Comparison of ENCODE assay signal across 8 cellular contexts in the genomic region with DNA sequence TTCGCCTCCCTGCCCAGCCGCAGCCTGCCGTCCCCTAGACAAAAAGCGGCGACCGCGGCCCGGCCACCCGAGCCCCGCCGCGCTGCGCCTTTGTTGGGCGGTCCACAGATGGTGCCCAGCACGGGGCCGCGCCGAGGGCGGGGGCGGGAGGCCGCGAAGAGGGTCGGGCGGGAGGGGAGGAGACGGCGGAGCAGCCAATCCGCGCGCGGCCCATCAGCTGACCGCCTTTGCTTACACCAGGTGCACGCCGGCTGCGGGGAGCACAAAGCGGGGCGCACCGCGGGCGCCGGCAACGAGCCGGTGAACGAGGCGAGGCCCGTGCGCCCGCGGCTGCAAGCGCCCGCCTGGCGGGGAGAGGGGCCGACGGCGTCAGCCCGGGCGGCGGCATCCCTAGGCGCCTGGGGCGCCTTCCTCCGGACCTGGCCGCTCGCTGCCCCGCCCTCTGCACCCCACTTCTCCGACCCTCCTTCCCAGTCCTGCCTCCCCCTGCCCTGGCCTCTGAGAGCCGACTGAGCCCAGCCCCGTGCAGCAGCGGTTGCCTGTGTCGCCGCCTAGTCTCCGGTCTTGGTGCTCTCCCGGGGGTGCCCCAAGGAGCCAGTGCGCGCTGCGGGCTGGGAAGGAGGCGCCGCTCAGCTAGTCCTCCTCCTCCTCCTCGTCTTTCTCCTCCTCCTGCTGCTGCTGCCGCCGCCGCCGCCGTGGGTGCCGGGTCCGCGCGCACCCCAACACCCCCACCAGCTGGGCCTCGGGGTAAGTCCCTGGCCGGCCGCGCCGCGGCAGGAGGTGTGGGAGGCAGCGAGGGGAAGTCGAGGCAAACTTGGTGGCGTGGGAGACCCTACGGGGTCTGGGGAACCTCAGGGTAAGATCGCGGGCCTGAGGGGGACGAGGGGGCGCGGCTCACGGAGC. TPM values are rescaled to one million over a fixed set of nuclear protein-coding genes. Genes with fewer than 3 reads are reported as not detected.
DNase-seq lines count a peak whose midpoint lies in the region; ATAC-seq, FAIRE-seq and TF ChIP-seq lines count a peak whose summit lies in the region.

A gene (plus strand): TSS at position 259 of the 903 bp plus-strand sequence. CDS start 45,211 bp downstream, outside the sequence.

- ATAC-seq in GM19397 (IDR thresholded peaks at IDR 0.05; ENCODE audit: unreplicated experiment) = peak; percentile 68
- ATAC-seq in naive thymus-derived CD8-positive, alpha-beta T cell = peak; percentile 68 to 74

- TF ChIP-seq EP300 in stomach (IDR thresholded peaks at IDR 0.05) = no peak

- peaks cover 0 to 30% (median 0%) of the 10 kb centered on the region in 5 donors for H3K27me3 Mint-ChIP-seq in naive thymus-derived CD8-positive, alpha-beta T cell

- H3K36me3 Mint-ChIP-seq in naive thymus-derived CD8-positive, alpha-beta T cell = peaks cover 0 to under 1% (median 0%) of the 10 kb centered on the region in 3 donors

- H3K27me3 ChIP-seq in esophagus squamous epithelium (peaks cover 0 to 56% (median 0%) of the 10 kb centered on the region in 4 donors), stomach (peaks cover 0 to 38% (median 0%) of the 10 kb centered on the region in 3 donors)

- peak in 1 of 4 donors; percentile 34 for TF ChIP-seq POLR2A in esophagus squamous epithelium (IDR thresholded peaks at IDR 0.05)
- TF ChIP-seq POLR2A in stomach (IDR thresholded peaks at IDR 0.05) = no peak

- H3K36me3 ChIP-seq in esophagus squamous epithelium = no peaks in the 10 kb centered on the region
- H3K36me3 ChIP-seq in stomach = no peaks in the 10 kb centered on the region

- 0 to 4% methylated on average over 7 to 12 of the region's 102 CpGs for whole genome bisulfite sequencing in esophagus squamous epithelium, 2 donors
- WGBS in stomach, 5 donors = 0 to 3% (median 0%) methylated on average over 33 to 102 of the region's 102 CpGs

- H3K9me3 ChIP-seq in esophagus squamous epithelium (no peaks in the 10 kb centered on the region), stomach (no peaks in the 10 kb centered on the region)

- H3K27ac ChIP-seq in esophagus squamous epithelium (peak within 1 kb of the TSS in 1 of 4 donors; percentile 18), stomach (peak within 1 kb of the TSS; percentile 34 to 74 (median 56))

- peak; percentile 74 for DNase-seq in NCI-H1105 treated with DMSO at 0.1 percent for 48 hours (lab: John Stamatoyannopoulos, UW)
- peak; percentile 17 for DNase-seq in activated CD8-positive, alpha-beta memory T cell treated with anti-CD3 and anti-CD28 coated beads, Interleukin-2, amount 50 U/mL, for 24 hours (ENCODE audit: extremely low read depth)
- peak; percentile 6 for DNase-seq in esophagus squamous epithelium (lab: John Stamatoyannopoulos, UW)
- DNase-seq in naive thymus-derived CD8-positive, alpha-beta T cell = peak; percentile 6 to 88 (median 66)
- peak; percentile 76 for DNase-seq in stomach
- DNase-seq in SIG-M5 treated with dmso at 0.1 percent for 504 hours (lab: John Stamatoyannopoulos, UW; ENCODE audit: unreplicated experiment) = no peak
- DNase-seq in HTR-8/SVneo (ENCODE audit: insufficient read length, low spot score) = no peak

- H3K4me3 ChIP-seq in esophagus squamous epithelium (peak within 1 kb of the TSS; percentile 33 to 63 (median 52)), stomach (peak within 1 kb of the TSS; percentile 56 to 77 (median 62))

- H3K9me3 Mint-ChIP-seq in naive thymus-derived CD8-positive, alpha-beta T cell = peaks cover 0 to 3% (median 0%) of the 10 kb centered on the region in 9 donors

- no peak for FAIRE-seq in HTR-8/SVneo (lab: Jason Lieb, UNC)

- H3K27ac Mint-ChIP-seq in naive thymus-derived CD8-positive, alpha-beta T cell = peak within 1 kb of the TSS; percentile 78 to 99 (median 94)

- H3K4me1 Mint-ChIP-seq in naive thymus-derived CD8-positive, alpha-beta T cell = peaks cover 13 to 32% (median 22%) of the 10 kb centered on the region in 4 donors

- intact Hi-C loops in esophagus squamous epithelium (cut with DNase I) (no loop called here), stomach (cut with DNase I; ENCODE audit: low total_unique reads) (no loop called here)

- POLR2A ChIA-PET in naive thymus-derived CD8-positive, alpha-beta T cell (lab: Charles Lee) = interaction anchor here (0.9 to 1.7 kb wide), 8 partner anchors 9 to 1397 kb away, joined by 3 to 11 read pairs (median 6); a partner anchor contains a TSS

- peaks cover 14 to 33% (median 18%) of the 10 kb centered on the region in 3 donors for H3K4me1 ChIP-seq in esophagus squamous epithelium
- H3K4me1 ChIP-seq in stomach = peaks cover 10 to 39% (median 32%) of the 10 kb centered on the region in 4 donors

- peak within 1 kb of the TSS; percentile 90 to 99 (median 92) for H3K4me3 Mint-ChIP-seq in naive thymus-derived CD8-positive, alpha-beta T cell

- TF ChIP-seq CTCF in esophagus squamous epithelium (IDR thresholded peaks at IDR 0.05) = no peak
- TF ChIP-seq CTCF in stomach (IDR thresholded peaks at IDR 0.05) = no peak

RNA-seq across cellular contexts. Expression of the gene that starts here (rescaled TPM):
- total RNA-seq in esophagus squamous epithelium (under 1 TPM in 3 of 4 donors, not detected in 1; 0.04 to 0.47 (median 0.19) TPM), stomach (1 to 10 TPM in 3 of 5 donors, not detected in 2; 2.9 to 9.3 (median 4.9) TPM)
- total RNA-seq in naive thymus-derived CD8-positive, alpha-beta T cell = 1 to 10 TPM; 6.7 to 6.9 TPM
- 1 to 10 TPM in 1 of 3 donors, under 1 TPM in 2; 0.20 to 1.7 (median 0.66) TPM for polyA plus RNA-seq in naive thymus-derived CD8-positive, alpha-beta T cell
- 1 to 10 TPM in 1 of 3 donors, under 1 TPM in 2; 0.15 to 2.1 (median 0.20) TPM for polyA plus RNA-seq in stomach

Comparison
In these comparisons a context has a peak if more than half of its experiments do, and no peak if none do; other contexts are left out.
1. Peak in DNase-seq and H3K4me3 ChIP-seq in esophagus squamous epithelium; RNA of the gene not detected or under 1 TPM.
2. DNase-seq: peak in NCI-H1105 treated with DMSO at 0.1 percent for 48 hours (single experiment), activated CD8-positive, alpha-beta memory T cell treated with anti-CD3 and anti-CD28 coated beads, Interleukin-2, amount 50 U/mL, for 24 hours (single experiment), naive thymus-derived CD8-positive, alpha-beta T cell (10 of 10) and stomach (single experiment); none in SIG-M5 treated with dmso at 0.1 percent for 504 hours (single experiment) and HTR-8/SVneo (single experiment).